Comparison of ENCODE assay signal across 26 cellular contexts in genomic region chr9:136496801-136497620, GRCh38. TPM values are rescaled to one million over a fixed set of nuclear protein-coding genes. Genes with fewer than 3 reads are reported as not detected.
A peak's percentile ranks its signal among the peaks of the same experiment; 100 is the strongest.
DNase-seq lines count a peak whose midpoint lies in the region; ATAC-seq, FAIRE-seq and TF ChIP-seq lines count a peak whose summit lies in the region.
"Had no signal": no experiment of that assay in that cellular context is flagged by ENCODE, and none has a peak within 500 bp of the region (broad histone marks: within the 10 kb centered on the region; RNA-seq: fewer than 3 reads in every experiment).

No MANE protein-coding gene starts in this region.

- H3K18ac ChIP-seq in neuronal stem cell (ENCODE audit: low read length) = no peak overlapping the region

- H3K4me1 ChIP-seq in HepG2 (ENCODE audit: insufficient read depth, low read length) = no peaks in the 10 kb centered on the region
- H3K4me1 ChIP-seq in right lobe of liver = no peaks in the 10 kb centered on the region
- H3K4me1 ChIP-seq in neuronal stem cell (ENCODE audit: control insufficient read depth in 2 of 2, insufficient read depth in 1 of 2, low read depth in 1 of 2, low read length in 2 of 2) = peaks cover 0 to 11% of the 10 kb centered on the region in 2 donors
- no peaks in the 10 kb centered on the region for H3K4me1 ChIP-seq in PC-3 (ENCODE audit: insufficient read depth, low read length)
- H3K4me1 ChIP-seq: A549, Caco-2 had no signal

- DNase-seq in HepG2 (ENCODE audit: low spot score) (no peak), right lobe of liver (no peak), RWPE1 (ENCODE audit: low spot score) (no peak), neuronal stem cell (ENCODE audit: low spot score) (no peak), PC-3 (no peak), HuH-7 (ENCODE audit: low spot score) (no peak)
- DNase-seq: AML-193; Caco-2; CD4-positive, alpha-beta T cell; CD8-positive, alpha-beta T cell; DMS 273 treated with DMSO at 0.1 percent for 48 hours; DMS153; DMS53; DMS79; DND-41; EL; GDM1 had no signal

- peaks cover 4 to 14% of the 10 kb centered on the region in 2 experiments; a peak in 3 of 5 replicates for H3K27me3 ChIP-seq in HepG2 (ENCODE audit: control insufficient read depth in 1 of 2, insufficient read depth in 2 of 2, low read length in 2 of 2)
- no peaks in the 10 kb centered on the region for H3K27me3 ChIP-seq in right lobe of liver
- H3K27me3 ChIP-seq in neuronal stem cell (ENCODE audit: control insufficient read depth in 3 of 3, insufficient read depth in 3 of 3, low read depth in 1 of 3, low read length in 3 of 3) = no peaks in the 10 kb centered on the region
- H3K27me3 ChIP-seq in PC-3 (ENCODE audit: low read length) = no peaks in the 10 kb centered on the region
- H3K27me3 ChIP-seq: BLaER1 treated with 17β-estradiol and CSF1 and Interleukin-3, amounts not matched to agents 10 nM and 100 nM had no signal

- H2BK5ac ChIP-seq in neuronal stem cell (ENCODE audit: low read length) = no peak overlapping the region

- intact Hi-C loops in HepG2 (cut with micrococcal nuclease; ENCODE audit: unreplicated experiment) (no loop called here), right lobe of liver (cut with DNase I) (loop anchor here in 1 of 2 donors (10.0 kb wide), 1 partner anchor 48 kb away; the partner anchor contains the start of gene NOTCH1), PC-3 (cut with micrococcal nuclease) (no loop called here)

- H3K9ac ChIP-seq in HepG2 (ENCODE audit: insufficient read depth, low read depth, low read length) (no peak overlapping the region), neuronal stem cell (ENCODE audit: low read depth, low read length, poor library complexity) (peak overlapping the region; percentile 44), PC-3 (ENCODE audit: low read length) (no peak overlapping the region)
- H3K9ac ChIP-seq: BLaER1 treated with 17β-estradiol and CSF1 and Interleukin-3, amounts not matched to agents 10 nM and 100 nM had no signal

- no peak for TF ChIP-seq CTCF in HepG2 (CRISPR knock-in tag; IDR thresholded peaks at IDR 0.05)
- no peak for TF ChIP-seq CTCF in right lobe of liver (IDR thresholded peaks at IDR 0.05)
- no peak for TF ChIP-seq CTCF in RWPE1 (conservative IDR thresholded peaks at IDR 0.05; ENCODE audit: low read depth)
- TF ChIP-seq CTCF in PC-3 (conservative IDR thresholded peaks at IDR 0.05; ENCODE audit: low read depth, low read length) = no peak

- H2BK15ac ChIP-seq in neuronal stem cell (ENCODE audit: low read length) = no peak overlapping the region

- H3K14ac ChIP-seq in neuronal stem cell (ENCODE audit: low read length) = no peak overlapping the region

- H3K9me3 ChIP-seq in HepG2 (ENCODE audit: low read length) = no peaks in the 10 kb centered on the region
- no peaks in the 10 kb centered on the region for H3K9me3 ChIP-seq in right lobe of liver
- peaks cover 0 to 3% of the 10 kb centered on the region in 2 donors for H3K9me3 ChIP-seq in neuronal stem cell (replicated peaks in 1 of 2; ENCODE audit: control insufficient read depth in 2 of 2, insufficient read depth in 1 of 2, low read depth in 1 of 2, low read length in 2 of 2)
- no peaks in the 10 kb centered on the region for H3K9me3 ChIP-seq in PC-3 (ENCODE audit: low read length)
- H3K9me3 ChIP-seq: A549; BLaER1 treated with 17β-estradiol and CSF1 and Interleukin-3, amounts not matched to agents 10 nM and 100 nM; Caco-2 had no signal

- no peak overlapping the region for H2BK120ac ChIP-seq in neuronal stem cell (ENCODE audit: low read depth, low read length)

- H3F3A ChIP-seq in PC-3 (ENCODE audit: low read length, unreplicated experiment) = no peaks in the 10 kb centered on the region

- BruUV-seq in HepG2 (replicated peaks; lab: Mats Ljungman, UMichigan) = no TSS peak
- no TSS peak for BruUV-seq in PC-3 (replicated peaks; lab: Mats Ljungman, UMichigan)

- in situ Hi-C loops in HepG2 (cut with HindIII; ENCODE audit: extremely low pct_ligation_motif_present, low pct_unique_long_range_greater_than_20kb) = no loop called here

- H3K4me3 ChIP-seq in HepG2 (replicated peaks in 1 of 3; ENCODE audit: insufficient read depth in 1 of 3, low read depth in 2 of 3, low read length in 3 of 3) (no peak overlapping the region), right lobe of liver (no peak overlapping the region), neuronal stem cell (ENCODE audit: low read length in 2 of 2) (no peak overlapping the region), PC-3 (ENCODE audit: low read length) (no peak overlapping the region)
- H3K4me3 ChIP-seq: A549; BLaER1 treated with 17β-estradiol and CSF1 and Interleukin-3, amounts not matched to agents 10 nM and 100 nM; GM12878 had no signal

- H3K9me2 ChIP-seq in PC-3 (replicated peaks; ENCODE audit: low read length) = no peaks in the 10 kb centered on the region

- no peak overlapping the region for H4K8ac ChIP-seq in neuronal stem cell (ENCODE audit: low read depth, low read length)

- no peaks in the 10 kb centered on the region for H3K36me3 ChIP-seq in HepG2 (replicated peaks in 1 of 2; ENCODE audit: control insufficient read depth in 1 of 2, insufficient read depth in 2 of 2, low read length in 2 of 2)
- H3K36me3 ChIP-seq in right lobe of liver = peaks cover 0 to 65% (median 24%) of the 10 kb centered on the region in 4 donors
- peaks cover 61 to 80% of the 10 kb centered on the region in 2 donors for H3K36me3 ChIP-seq in neuronal stem cell (replicated peaks in 1 of 2; ENCODE audit: control insufficient read depth in 2 of 2, insufficient read depth in 2 of 2, low read length in 2 of 2)
- H3K36me3 ChIP-seq in PC-3 (ENCODE audit: low read depth, low read length) = no peaks in the 10 kb centered on the region

- H3K79me2 ChIP-seq in HepG2 (ENCODE audit: insufficient read depth, low read length) = no peaks in the 10 kb centered on the region
- no peaks in the 10 kb centered on the region for H3K79me2 ChIP-seq in PC-3 (ENCODE audit: low read length)

- H3K4me2 ChIP-seq in HepG2 (ENCODE audit: low read depth, low read length) = no peak overlapping the region
- no peak overlapping the region for H3K4me2 ChIP-seq in neuronal stem cell (ENCODE audit: insufficient read depth, low read length, poor library complexity, severe bottlenecking)
- H3K4me2 ChIP-seq in PC-3 (ENCODE audit: low read length) = no peak overlapping the region
- H3K4me2 ChIP-seq: A549; BLaER1 treated with 17β-estradiol and CSF1 and Interleukin-3, amounts not matched to agents 10 nM and 100 nM had no signal

- H3K23ac ChIP-seq in neuronal stem cell (ENCODE audit: low read depth, low read length, poor library complexity) = peak overlapping the region; percentile 43

- no peak for TF ChIP-seq POLR2A in HepG2 (IDR thresholded peaks at IDR 0.05; ENCODE audit: insufficient read depth in 1 of 2, low read depth in 2 of 2, low read length in 2 of 2)
- no peak for TF ChIP-seq POLR2A in right lobe of liver (IDR thresholded peaks at IDR 0.05)

- CTCF ChIA-PET in HepG2 (lab: Yijun Ruan, JAX; ENCODE audit: low intra/inter-chr PET ratio, low total read pairs) (no interaction called here), RWPE1 (lab: Yijun Ruan, JAX) (interaction anchor here (0.6 to 2.2 kb wide), 2 partner anchors 12 to 41 kb away, joined by 3 to 7 read pairs; no protein-coding TSS in a partner anchor), PC-3 (lab: Charles Lee) (no interaction called here)

- H3K27ac ChIP-seq in HepG2 (ENCODE audit: extremely low read length, insufficient read depth, low read length) (no peak overlapping the region), right lobe of liver (no peak overlapping the region), RWPE1 (peak overlapping the region; percentile 31), cingulate gyrus (ENCODE audit: low read depth, low read length) (peak overlapping the region; percentile 19), neuronal stem cell (replicated peaks; ENCODE audit: low read length) (no peak overlapping the region), PC-3 (ENCODE audit: low read length) (no peak overlapping the region)
- H3K27ac ChIP-seq: 22Rv1; A549; BLaER1 treated with 17β-estradiol and CSF1 and Interleukin-3, amounts not matched to agents 10 nM and 100 nM; C4-2B had no signal

- WGBS in HepG2 (ENCODE audit: low lambda C conversion rate) = 85% methylated on average over 15 of the region's 56 CpGs
- no CpG with 5 or more reads among the region's 56 CpGs for WGBS in right lobe of liver (ENCODE audit: insufficient coverage, low coverage, low lambda C conversion rate, missing lambda C conversion rate)
- no CpG with 5 or more reads among the region's 56 CpGs for WGBS in neuronal stem cell (ENCODE audit: extremely low coverage in 2 of 2, insufficient read length in 2 of 2, insufficient replicate concordance in 1 of 2), 2 donors

- POLR2A ChIA-PET in HepG2 (lab: Yijun Ruan, JAX) (no interaction called here), RWPE1 (lab: Yijun Ruan, JAX; ENCODE audit: low non-redundant PET) (interaction anchor here (0.5 kb wide), 1 partner anchor 126 kb away, joined by 3 read pairs; no protein-coding TSS in a partner anchor), PC-3 (lab: Charles Lee; ENCODE audit: unreplicated experiment) (no interaction called here)

- no peak overlapping the region for H3K4ac ChIP-seq in neuronal stem cell (ENCODE audit: low read length)

- H3K79me1 ChIP-seq in neuronal stem cell (ENCODE audit: low read depth, low read length) = peaks cover 20% of the 10 kb centered on the region

- FAIRE-seq in HepG2 (lab: Jason Lieb, UNC) = no peak
- FAIRE-seq: A549, GM12878, GM12892, GM18507 had no signal

- ATAC-seq in HepG2 = no peak
- ATAC-seq in right lobe of liver = no peak
- ATAC-seq in PC-3 = no peak
- ATAC-seq in GM19351 (IDR thresholded peaks at IDR 0.05; ENCODE audit: unreplicated experiment) = no peak
- ATAC-seq: A549; CD8-positive, alpha-beta T cell; GM12878 had no signal

- H2BK12ac ChIP-seq in neuronal stem cell (ENCODE audit: low read length) = peak overlapping the region; percentile 41

- H4K20me1 ChIP-seq in HepG2 (ENCODE audit: insufficient read depth, low read length) (peaks cover 2% of the 10 kb centered on the region; the same call in 1 of the 2 replicates), PC-3 (ENCODE audit: low read length) (no peaks in the 10 kb centered on the region)

- TF ChIP-seq EP300 in HepG2 (IDR thresholded peaks at IDR 0.05; ENCODE audit: low read depth in 2 of 2, low read length in 2 of 2) = no peak
- TF ChIP-seq EP300 in HepG2 (CRISPR knock-in tag; IDR thresholded peaks at IDR 0.05; ENCODE audit: borderline replicate concordance) = no peak

- no peak overlapping the region for H4K91ac ChIP-seq in neuronal stem cell (ENCODE audit: low read depth, low read length, poor library complexity)

- no peak overlapping the region for H2AFZ ChIP-seq in HepG2 (ENCODE audit: low read length)
- H2AFZ ChIP-seq in neuronal stem cell (ENCODE audit: low read length) = no peak overlapping the region
- H2AFZ ChIP-seq in PC-3 (ENCODE audit: low read length) = no peak overlapping the region

- TF ChIP-seq RAD21 in HepG2 (CRISPR knock-in tag; IDR thresholded peaks at IDR 0.05) = no peak

- no peak overlapping the region for H2AK5ac ChIP-seq in neuronal stem cell (ENCODE audit: low read depth, low read length)

RNA-seq across cellular contexts. Expression of gene SEC16A, which starts 14.2 kb away (rescaled TPM):
- total RNA-seq in HepG2 (2016; rRNA removed; fragmentation: Illumina TruSeq; extraction: Trizol) (15.9 and 27.7 TPM in 2 replicates), right lobe of liver (100 to 1,000 TPM in 2 of 6 experiments, 10 to 100 TPM in 4; 46.9 to 108 (median 72.0) TPM), PC-3 (2014; rRNA removed) (28.3 and 33.5 TPM in 2 replicates)
- 3.9 TPM in 2 replicates for total RNA-seq in HepG2 (2016; cell fraction: cytosol; rRNA removed; fragmentation: Illumina TruSeq; extraction: Trizol; ENCODE audit: low read depth)
- 15.7 and 21.0 TPM in 2 replicates for total RNA-seq in HepG2 (2016; cell fraction: insoluble cytoplasmic fraction; rRNA removed; fragmentation: Illumina TruSeq; extraction: Trizol)
- 12.2 and 12.3 TPM in 2 replicates for total RNA-seq in HepG2 (2016; cell fraction: membrane; rRNA removed; fragmentation: Illumina TruSeq; extraction: Trizol)
- total RNA-seq in HepG2 (2016; cell fraction: nucleus; rRNA removed; fragmentation: Illumina TruSeq; extraction: Trizol) = 25.4 and 28.9 TPM in 2 replicates
- 17.9 and 18.9 TPM in 2 replicates for polyA plus RNA-seq in HepG2 (2011; rRNA removed)
- polyA plus RNA-seq in HepG2 (2011; cell fraction: cytosol; rRNA removed) = 12.7 and 13.2 TPM in 2 replicates
- polyA plus RNA-seq in HepG2 (2011; cell fraction: nucleus; rRNA removed) = 71.0 and 81.7 TPM in 2 replicates
- polyA plus RNA-seq in HepG2 (2012) = 26.1 and 28.5 TPM in 2 replicates
- polyA plus RNA-seq in HepG2 (2016; cell fraction: cytosol; fragmentation: Illumina TruSeq; extraction: Trizol; ENCODE audit: low read depth) = 2.6 and 3.4 TPM in 2 replicates
- 29.5 and 38.6 TPM in 2 replicates for polyA plus RNA-seq in HepG2 (2016; cell fraction: insoluble cytoplasmic fraction; fragmentation: Illumina TruSeq; extraction: Trizol; ENCODE audit: low read depth)
- polyA plus RNA-seq in HepG2 (2016; cell fraction: membrane; fragmentation: Illumina TruSeq; extraction: Trizol; ENCODE audit: low read depth) = 7.1 and 8.4 TPM in 2 replicates
- 72.9 and 74.4 TPM in 2 replicates for polyA plus RNA-seq in HepG2 (2016; cell fraction: nucleus; fragmentation: Illumina TruSeq; extraction: Trizol; ENCODE audit: insufficient read depth, low read depth)
- polyA minus RNA-seq in HepG2 (2011; rRNA and poly(A)+ RNA removed; ENCODE audit: low replicate concordance) = 29.0 and 33.5 TPM in 2 replicates
- 27.1 and 28.7 TPM in 2 replicates for polyA minus RNA-seq in HepG2 (2011; cell fraction: cytosol; rRNA and poly(A)+ RNA removed)
- polyA minus RNA-seq in HepG2 (2011; cell fraction: nucleus; rRNA and poly(A)+ RNA removed) = 24.8 and 24.9 TPM in 2 replicates
- 14.7 TPM for polyA plus RNA-seq in neuronal stem cell (2013, experiment 1 of 2)
- polyA plus RNA-seq in neuronal stem cell (2013, experiment 2 of 2) = 15.9 TPM

RNA-seq across cellular contexts. Expression of gene NOTCH1, which starts 48.8 kb away (rescaled TPM):
- 0.22 and 0.35 TPM in 2 replicates for total RNA-seq in HepG2 (2016; rRNA removed; fragmentation: Illumina TruSeq; extraction: Trizol)
- total RNA-seq in HepG2 (2016; cell fraction: cytosol; rRNA removed; fragmentation: Illumina TruSeq; extraction: Trizol; ENCODE audit: low read depth) = 0.18 and 0.20 TPM in 2 replicates
- total RNA-seq in HepG2 (2016; cell fraction: insoluble cytoplasmic fraction; rRNA removed; fragmentation: Illumina TruSeq; extraction: Trizol) = 0.13 and 0.43 TPM in 2 replicates
- total RNA-seq in HepG2 (2016; cell fraction: membrane; rRNA removed; fragmentation: Illumina TruSeq; extraction: Trizol) = 0.17 and 0.28 TPM in 2 replicates
- 0.69 and 1.3 TPM in 2 replicates for total RNA-seq in HepG2 (2016; cell fraction: nucleus; rRNA removed; fragmentation: Illumina TruSeq; extraction: Trizol)
- polyA plus RNA-seq in HepG2 (2011; rRNA removed) = 0.09 and 0.12 TPM in 2 replicates
- 0.04 and 0.11 TPM in 2 replicates for polyA plus RNA-seq in HepG2 (2011; cell fraction: cytosol; rRNA removed)
- 0.90 and 1.1 TPM in 2 replicates for polyA plus RNA-seq in HepG2 (2011; cell fraction: nucleus; rRNA removed)
- 0.09 and 0.31 TPM in 2 replicates for polyA plus RNA-seq in HepG2 (2012)
- polyA plus RNA-seq in HepG2 (2016; cell fraction: cytosol; fragmentation: Illumina TruSeq; extraction: Trizol; ENCODE audit: low read depth) = 0.02 TPM in 2 replicates
- 0.15 and 0.22 TPM in 2 replicates for polyA plus RNA-seq in HepG2 (2016; cell fraction: insoluble cytoplasmic fraction; fragmentation: Illumina TruSeq; extraction: Trizol; ENCODE audit: low read depth)
- polyA plus RNA-seq in HepG2 (2016; cell fraction: membrane; fragmentation: Illumina TruSeq; extraction: Trizol; ENCODE audit: low read depth) = 0.05 and 0.13 TPM in 2 replicates
- polyA plus RNA-seq in HepG2 (2016; cell fraction: nucleus; fragmentation: Illumina TruSeq; extraction: Trizol; ENCODE audit: insufficient read depth, low read depth) = 1.3 and 1.9 TPM in 2 replicates
- 0.54 and 4.7 TPM in 2 replicates for polyA minus RNA-seq in HepG2 (2011; rRNA and poly(A)+ RNA removed; ENCODE audit: low replicate concordance)
- polyA minus RNA-seq in HepG2 (2011; cell fraction: cytosol; rRNA and poly(A)+ RNA removed) = 0.44 and 0.99 TPM in 2 replicates
- 0.64 and 0.75 TPM in 2 replicates for polyA minus RNA-seq in HepG2 (2011; cell fraction: nucleus; rRNA and poly(A)+ RNA removed)
- 10 to 100 TPM; 17.4 to 26.2 (median 19.3) TPM for total RNA-seq in right lobe of liver
- polyA plus RNA-seq in neuronal stem cell (2013, experiment 1 of 2) = 32.9 TPM
- 33.2 TPM for polyA plus RNA-seq in neuronal stem cell (2013, experiment 2 of 2)
- 14.3 and 20.8 TPM in 2 replicates for total RNA-seq in PC-3 (2014; rRNA removed)

RNA-seq across cellular contexts. Expression of gene INPP5E, which starts 57.4 kb away (rescaled TPM):
- total RNA-seq in HepG2 (2016; rRNA removed; fragmentation: Illumina TruSeq; extraction: Trizol) (3.0 and 5.5 TPM in 2 replicates), right lobe of liver (1 to 10 TPM; 5.9 to 7.6 (median 6.0) TPM), PC-3 (2014; rRNA removed) (10.7 and 12.2 TPM in 2 replicates)
- total RNA-seq in HepG2 (2016; cell fraction: cytosol; rRNA removed; fragmentation: Illumina TruSeq; extraction: Trizol; ENCODE audit: low read depth) = 0.91 and 1.3 TPM in 2 replicates
- 2.7 and 5.4 TPM in 2 replicates for total RNA-seq in HepG2 (2016; cell fraction: insoluble cytoplasmic fraction; rRNA removed; fragmentation: Illumina TruSeq; extraction: Trizol)
- total RNA-seq in HepG2 (2016; cell fraction: membrane; rRNA removed; fragmentation: Illumina TruSeq; extraction: Trizol) = 3.3 and 3.4 TPM in 2 replicates
- 5.6 and 6.0 TPM in 2 replicates for total RNA-seq in HepG2 (2016; cell fraction: nucleus; rRNA removed; fragmentation: Illumina TruSeq; extraction: Trizol)
- 5.5 and 7.5 TPM in 2 replicates for polyA plus RNA-seq in HepG2 (2011; rRNA removed)
- polyA plus RNA-seq in HepG2 (2011; cell fraction: cytosol; rRNA removed) = 3.2 and 4.1 TPM in 2 replicates
- polyA plus RNA-seq in HepG2 (2011; cell fraction: nucleus; rRNA removed) = 45.5 and 51.1 TPM in 2 replicates
- polyA plus RNA-seq in HepG2 (2012) = 3.7 and 5.4 TPM in 2 replicates
- 0.89 and 1.0 TPM in 2 replicates for polyA plus RNA-seq in HepG2 (2016; cell fraction: cytosol; fragmentation: Illumina TruSeq; extraction: Trizol; ENCODE audit: low read depth)
- polyA plus RNA-seq in HepG2 (2016; cell fraction: insoluble cytoplasmic fraction; fragmentation: Illumina TruSeq; extraction: Trizol; ENCODE audit: low read depth) = 4.0 and 5.3 TPM in 2 replicates
- polyA plus RNA-seq in HepG2 (2016; cell fraction: membrane; fragmentation: Illumina TruSeq; extraction: Trizol; ENCODE audit: low read depth) = 2.6 and 3.1 TPM in 2 replicates
- polyA plus RNA-seq in HepG2 (2016; cell fraction: nucleus; fragmentation: Illumina TruSeq; extraction: Trizol; ENCODE audit: insufficient read depth, low read depth) = 22.1 and 22.8 TPM in 2 replicates
- 5.4 and 5.9 TPM in 2 replicates for polyA minus RNA-seq in HepG2 (2011; rRNA and poly(A)+ RNA removed; ENCODE audit: low replicate concordance)
- polyA minus RNA-seq in HepG2 (2011; cell fraction: cytosol; rRNA and poly(A)+ RNA removed) = 2.7 and 3.1 TPM in 2 replicates
- 5.8 and 7.5 TPM in 2 replicates for polyA minus RNA-seq in HepG2 (2011; cell fraction: nucleus; rRNA and poly(A)+ RNA removed)
- polyA plus RNA-seq in neuronal stem cell (2013, experiment 1 of 2) = 17.9 TPM
- 17.2 TPM for polyA plus RNA-seq in neuronal stem cell (2013, experiment 2 of 2)

Comparison
In these comparisons a context has a peak if more than half of its experiments do, and no peak if none do; other contexts are left out.
1. H3K27ac ChIP-seq: peak in RWPE1 (single experiment) and cingulate gyrus (single experiment); none in HepG2 (single experiment), right lobe of liver (0 of 3), neuronal stem cell (single experiment) and PC-3 (single experiment).